7 cellular contexts compared by ENCODE assay signal in genomic region chr17:38428643-38429371, GRCh38. TPM values are rescaled to one million over a fixed set of nuclear protein-coding genes. Genes with fewer than 3 reads are reported as not detected.
DNase-seq lines count a peak whose midpoint lies in the region; ATAC-seq and TF ChIP-seq lines count a peak whose summit lies in the region.

No MANE protein-coding gene starts in this region.

- H3K4ac ChIP-seq in H9 (ENCODE audit: low read depth, low read length) = no peak overlapping the region

- no peak for TF ChIP-seq EP300 in transverse colon (IDR thresholded peaks at IDR 0.05; ENCODE audit: low read depth)

- intact Hi-C loops in transverse colon (cut with DNase I; ENCODE audit: low total_unique reads) = loop anchor here (5.0 kb wide), 1 partner anchor 58 kb away; no protein-coding TSS in a partner anchor

- no peaks in the 10 kb centered on the region for H3K9me3 ChIP-seq in H9 (ENCODE audit: control insufficient read depth, low read depth, low read length)
- H3K9me3 ChIP-seq in mononuclear cell (ENCODE audit: low read depth, low read length) = no peaks in the 10 kb centered on the region
- H3K9me3 ChIP-seq in transverse colon = no peaks in the 10 kb centered on the region

- H3K9me3 Mint-ChIP-seq in H9 = no peaks in the 10 kb centered on the region

- no peak overlapping the region for H2BK12ac ChIP-seq in H9 (ENCODE audit: insufficient read length, low read depth, low read length)

- H3K4me1 Mint-ChIP-seq in H9 = peaks cover 53 to 56% of the 10 kb centered on the region in 2 experiments

- no peak overlapping the region for H4K91ac ChIP-seq in H9 (ENCODE audit: insufficient read length, low read depth, low read length)

- H2BK20ac ChIP-seq in H9 (ENCODE audit: low read depth, low read length, poor library complexity, severe bottlenecking) = no peak overlapping the region

- H3K4me1 ChIP-seq in H9 (ENCODE audit: insufficient read depth, low read length) = peaks cover 15% of the 10 kb centered on the region; the same call in 1 of the 2 replicates
- H3K4me1 ChIP-seq in mononuclear cell (ENCODE audit: insufficient read depth, low read length) = peaks cover 16% of the 10 kb centered on the region
- peaks cover 9 to 28% (median 19%) of the 10 kb centered on the region in 4 donors for H3K4me1 ChIP-seq in transverse colon

- peaks cover 25% of the 10 kb centered on the region; the same call in 1 of the 2 replicates for H3K79me2 ChIP-seq in H9 (ENCODE audit: insufficient read depth, low read length)

- no peaks in the 10 kb centered on the region for H3K36me3 ChIP-seq in transverse colon

- no peaks in the 10 kb centered on the region for H3K27me3 ChIP-seq in H9 (ENCODE audit: insufficient read depth, low read length)
- H3K27me3 ChIP-seq in mononuclear cell (ENCODE audit: insufficient read depth, low read length) = no peaks in the 10 kb centered on the region
- H3K27me3 ChIP-seq in transverse colon = peaks cover 8% of the 10 kb centered on the region

- H3K4me2 ChIP-seq in H9 (ENCODE audit: insufficient read depth, insufficient read length, low read length) = peak overlapping the region; percentile 30

- H3K18ac ChIP-seq in H9 (ENCODE audit: insufficient read length, low read depth, low read length) = no peak overlapping the region

- peaks cover 11% of the 10 kb centered on the region for H3K23me2 ChIP-seq in H9 (ENCODE audit: insufficient read length, low read depth, low read length, poor library complexity, severe bottlenecking)

- no peak overlapping the region for H4K5ac ChIP-seq in H9 (ENCODE audit: insufficient read length, low read depth, low read length)

- no peak overlapping the region for H2BK5ac ChIP-seq in H9 (ENCODE audit: insufficient read length, low read length)

- no peak overlapping the region for H3K56ac ChIP-seq in H9 (ENCODE audit: insufficient read length, low read depth, low read length)

- in situ Hi-C loops in transverse colon (cut with MboI; ENCODE audit: low pct_ligation_motif_present in 1 of 4, low pct_unique_long_range_greater_than_20kb in 1 of 4, low sequenced_read_pairs in 3 of 4) = no loop called here

- peak overlapping the region; percentile 48 for H3K4me3 ChIP-seq in mononuclear cell (ENCODE audit: low read length)
- H3K4me3 ChIP-seq in transverse colon = peak overlapping the region; percentile 62 to 84 (median 76)

- TF ChIP-seq POLR2A in transverse colon (IDR thresholded peaks at IDR 0.05) = no peak

- H2BK15ac ChIP-seq in H9 (ENCODE audit: low read depth, low read length) = no peak overlapping the region

- TF ChIP-seq CTCF in H9 (conservative IDR thresholded peaks at IDR 0.05) (no peak), transverse colon (IDR thresholded peaks at IDR 0.05) (no peak)

- H3K27ac Mint-ChIP-seq in H9 = no peak overlapping the region; a peak in 1 of 7 replicates

- H3K4me3 Mint-ChIP-seq in H9 = peak overlapping the region; percentile 66 to 79

- H2AFZ ChIP-seq in H9 (ENCODE audit: low read length) = no peak overlapping the region

- no peaks in the 10 kb centered on the region for H3K79me1 ChIP-seq in H9 (ENCODE audit: insufficient read depth, low read depth, low read length, poor library complexity, severe bottlenecking)

- H3K23ac ChIP-seq in H9 (ENCODE audit: insufficient read length, low read depth, low read length) = no peak overlapping the region

- no peak overlapping the region for H4K8ac ChIP-seq in H9 (replicated peaks; ENCODE audit: insufficient read length, low read depth, low read length)

- no peak overlapping the region for H3T11ph ChIP-seq in H9 (ENCODE audit: low read length)

- no CpG with 5 or more reads among the region's 56 CpGs for WGBS in H9 (ENCODE audit: extremely low coverage, insufficient read length, low lambda C conversion rate)
- 2% methylated on average over 31 of the region's 56 CpGs; no CpG with 5 or more reads in 1 of the 2 donors for WGBS in transverse colon (ENCODE audit: low coverage in 1 of 2), 2 donors

- H3K36me3 Mint-ChIP-seq in H9 (ENCODE audit: insufficient read depth in 1 of 3, low read depth in 3 of 3) = peaks cover 0 to 4% (median 0%) of the 10 kb centered on the region in 3 experiments; a peak in 2 of 7 replicates

- peak; percentile 63 for DNase-seq in H9
- peak; percentile 90 for DNase-seq in SW480 (ENCODE audit: low spot score)
- DNase-seq in transverse colon = peak; percentile 50
- DNase-seq in NCI-H2081 (lab: John Stamatoyannopoulos, UW) = no peak

- H3K27ac ChIP-seq in H9 (ENCODE audit: insufficient read length, low read depth, low read length) (no peak overlapping the region), transverse colon (peak overlapping the region; percentile 84 to 96 (median 90))

- H3K9ac ChIP-seq in H9 (ENCODE audit: extremely low read depth, insufficient read length, low read length) = no peak overlapping the region

- H4K20me1 ChIP-seq in H9 (ENCODE audit: control insufficient read depth, insufficient read depth, insufficient read length) = no peaks in the 10 kb centered on the region

- ATAC-seq in esophagus mucosa = peak; percentile 43
- ATAC-seq in HG03280 (IDR thresholded peaks at IDR 0.05; ENCODE audit: unreplicated experiment) = no peak

- H2AK5ac ChIP-seq in H9 (ENCODE audit: insufficient read length, low read length) = no peak overlapping the region

- no peak overlapping the region for H2BK120ac ChIP-seq in H9 (ENCODE audit: low read depth, low read length, poor library complexity, severe bottlenecking)

- no peak overlapping the region for H3K14ac ChIP-seq in H9 (ENCODE audit: insufficient read depth, low read length)

- H3K27me3 Mint-ChIP-seq in H9 (ENCODE audit: low read depth) = peaks cover 2% of the 10 kb centered on the region; the same call in 1 of the 2 replicates

RNA-seq across cellular contexts. Expression of gene ARHGAP23, which starts 0.5 kb away (rescaled TPM):
- total RNA-seq in H9 (2021) = 96.3 and 97.9 TPM in 2 replicates
- 148 TPM for total RNA-seq in esophagus mucosa
- 0.94 TPM for total RNA-seq in mononuclear cell
- 10 to 100 TPM in 3 of 4 donors, 1 to 10 TPM in 1; 4.5 to 21.7 (median 17.0) TPM for total RNA-seq in transverse colon

Comparison
In these comparisons a context has a peak if more than half of its experiments do, and no peak if none do; other contexts are left out.
1. DNase-seq: peak in H9 (single experiment), SW480 (single experiment) and transverse colon (single experiment); none in NCI-H2081 (0 of 2).